ENCODE assay signal across 22 cellular contexts in the genomic region with DNA sequence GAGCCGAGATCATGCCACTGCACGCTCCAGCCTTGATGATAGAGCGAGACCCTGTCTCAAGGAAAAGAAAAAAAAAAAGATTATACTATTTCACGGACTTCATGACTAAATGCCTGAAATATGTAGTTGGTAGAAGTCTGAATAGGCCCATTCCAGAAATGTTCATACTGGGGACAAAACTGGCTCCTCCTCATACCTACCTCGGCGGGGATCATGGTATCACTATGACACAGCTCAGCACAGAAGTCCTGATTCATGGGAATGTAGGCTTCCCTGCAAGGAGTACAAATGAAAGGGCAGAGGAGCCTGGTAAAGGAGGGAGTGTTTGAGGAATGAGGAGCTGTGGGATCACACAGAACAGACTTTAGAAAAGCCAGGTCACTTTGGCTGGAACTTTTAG. TPM values are rescaled to one million over a fixed set of nuclear protein-coding genes. Genes with fewer than 3 reads are reported as not detected.
DNase-seq lines count a peak whose midpoint lies in the region; ATAC-seq and TF ChIP-seq lines count a peak whose summit lies in the region.
"Had no signal": no experiment of that assay in that cellular context is flagged by ENCODE, and none has a peak within 500 bp of the region (broad histone marks: within the 10 kb centered on the region; RNA-seq: fewer than 3 reads in every experiment).

No MANE protein-coding gene starts in this region.

- H3K27ac Mint-ChIP-seq in type B pancreatic cell: peak overlapping the region; percentile 95

- H3K4me3 Mint-ChIP-seq in type B pancreatic cell: no peak overlapping the region

- DNase-seq in M059J (ENCODE audit: low read depth): peak; percentile 69
- peak; percentile 51 for DNase-seq in astrocyte of the spinal cord (ENCODE audit: low read depth, low spot score)
- peak; percentile 73 for DNase-seq in islet precursor cell
- no peak for DNase-seq in type B pancreatic cell (ENCODE audit: extremely low spot score, unreplicated experiment)
- DNase-seq in medulla oblongata (ENCODE audit: extremely low spot score): no peak
- no peak for DNase-seq in NCI-H345 treated with DMSO at 0.1 percent for 48 hours (lab: John Stamatoyannopoulos, UW; ENCODE audit: unreplicated experiment)
- DNase-seq: activated CD4-positive, alpha-beta T cell treated with anti-CD3 and anti-CD28 coated beads, Interleukin-2, amount 50 U/mL, for 1 hour; activated T-cell treated with anti-CD3 and anti-CD28 coated beads for 4 hours; AML-193; anterior cingulate cortex; cortex of kidney; DMS79; foreskin fibroblast; left lung; mucosa of descending colon; NCI-H1092; NCI-H2081; NCI-H524 treated with DMSO at 0.1 percent for 48 hours; SIG-M5 had no signal

- in situ Hi-C loops in astrocyte of the spinal cord (cut with HindIII; ENCODE audit: low sequenced_read_pairs): no loop called here

- H3K4me3 ChIP-seq in astrocyte of the spinal cord (ENCODE audit: low read depth, low read length): no peak overlapping the region
- H3K4me3 ChIP-seq: left lung, mucosa of descending colon had no signal

- no peak for ATAC-seq in GM19452 (IDR thresholded peaks at IDR 0.05; ENCODE audit: unreplicated experiment)
- ATAC-seq: left lung had no signal

- no peaks in the 10 kb centered on the region for H3K27me3 Mint-ChIP-seq in type B pancreatic cell

- no peaks in the 10 kb centered on the region for H3K36me3 Mint-ChIP-seq in type B pancreatic cell

- H3K4me1 Mint-ChIP-seq in type B pancreatic cell (ENCODE audit: unreplicated experiment): peaks cover 3% of the 10 kb centered on the region

- no peaks in the 10 kb centered on the region for H3K9me3 Mint-ChIP-seq in type B pancreatic cell

- TF ChIP-seq CTCF in astrocyte of the spinal cord (IDR thresholded peaks at IDR 0.05; ENCODE audit: low read depth, low read length): no peak
- TF ChIP-seq CTCF in type B pancreatic cell (conservative IDR thresholded peaks at IDR 0.05): no peak

RNA-seq across cellular contexts. Expression of a gene that starts 5.0 kb away (rescaled TPM):
- total RNA-seq in M059J (2014; rRNA removed; shearing (Covaris generic)): not detected in 2 replicates
- total RNA-seq in type B pancreatic cell (ENCODE audit: low replicate concordance): not detected in 2 replicates
- total RNA-seq: left lung; mucosa of descending colon; T-helper 1 cell treated with Interleukin-12 subunit alpha and Interleukin-12 subunit beta and Interleukin-4 antibody, amounts not matched to agents 30 ng/mL and 1 ng/mL, for 36 hours; temporal lobe had no signal

RNA-seq across cellular contexts. Expression of a gene that starts 9.9 kb away (rescaled TPM):
- total RNA-seq in M059J (2014; rRNA removed; shearing (Covaris generic)): 2.2 and 2.6 TPM in 2 replicates
- total RNA-seq in type B pancreatic cell (ENCODE audit: low replicate concordance): 12.6 and 15.8 TPM in 2 replicates
- total RNA-seq: T-helper 1 cell treated with Interleukin-12 subunit alpha and Interleukin-12 subunit beta and Interleukin-4 antibody, amounts not matched to agents 30 ng/mL and 1 ng/mL, for 36 hours had no signal

RNA-seq across cellular contexts. Expression of a gene that starts 40.3 kb away (rescaled TPM):
- total RNA-seq in M059J (2014; rRNA removed; shearing (Covaris generic)): 0.05 and 0.71 TPM in 2 replicates
- not detected in 2 replicates for total RNA-seq in type B pancreatic cell (ENCODE audit: low replicate concordance)
- total RNA-seq: T-helper 1 cell treated with Interleukin-12 subunit alpha and Interleukin-12 subunit beta and Interleukin-4 antibody, amounts not matched to agents 30 ng/mL and 1 ng/mL, for 36 hours; temporal lobe had no signal

Comparison
In these comparisons a context has a peak if more than half of its experiments do, and no peak if none do; other contexts are left out.
1. DNase-seq: peak in M059J (single experiment), astrocyte of the spinal cord (single experiment) and islet precursor cell (single experiment); none in type B pancreatic cell (single experiment), medulla oblongata (single experiment) and NCI-H345 treated with DMSO at 0.1 percent for 48 hours (single experiment).